ENCODE assay signal across 24 cellular contexts in the genomic region with DNA sequence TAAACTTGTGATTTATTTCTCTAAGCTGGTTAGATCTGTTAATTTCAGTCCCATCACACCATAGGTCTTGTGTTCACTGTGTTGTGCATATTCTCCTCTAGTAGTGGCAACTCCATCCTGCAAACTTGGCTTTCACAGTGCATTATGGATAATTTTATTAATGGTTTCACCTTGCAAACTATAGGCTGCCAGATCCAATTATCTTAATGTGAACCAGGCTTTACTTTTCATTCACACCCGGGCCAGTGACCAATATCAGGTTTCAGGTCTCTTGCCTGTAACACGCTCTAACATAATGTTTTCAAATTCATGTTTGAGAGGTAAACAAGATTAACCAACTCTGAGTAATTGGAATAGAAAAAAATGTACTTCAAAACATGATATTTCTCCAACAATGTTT.
"Had no signal": no experiment of that assay in that cellular context is flagged by ENCODE, and none has a peak within 500 bp of the region (broad histone marks: within the 10 kb centered on the region; RNA-seq: fewer than 3 reads in every experiment).

No MANE protein-coding gene starts in this region.

- H3K27ac Mint-ChIP-seq: natural killer cell; nephron; neural progenitor cell; progenitor cell of endocrine pancreas; stimulated activated effector memory CD8-positive, alpha-beta T cell treated with anti-CD3 and anti-CD28 coated beads, Interleukin-12 subunit alpha, Interleukin-12 subunit beta, amount 100 ng/mL, for 72 hours; stimulated activated naive B cell treated with anti-CD40 and anti-IgM and Interleukin-4, amounts not matched to agents 10 μg/mL and 1 μg/mL and 100 μg/mL, for 72 hours; stimulated activated naive CD8-positive, alpha-beta T cell treated with anti-CD3 and anti-CD28 coated beads, Interleukin-15, Interleukin-2, amounts not matched to agents 100 ng/mL and 50 ng/mL, for 24 hours had no signal

- H3K36me3 Mint-ChIP-seq: natural killer cell; neural progenitor cell; stimulated activated effector memory CD8-positive, alpha-beta T cell treated with anti-CD3 and anti-CD28 coated beads, Interleukin-12 subunit alpha, Interleukin-12 subunit beta, amount 100 ng/mL, for 72 hours; stimulated activated naive B cell treated with anti-CD40 and anti-IgM and Interleukin-4, amounts not matched to agents 10 μg/mL and 1 μg/mL and 100 μg/mL, for 72 hours had no signal

- H3K9me3 Mint-ChIP-seq: stimulated activated naive CD8-positive, alpha-beta T cell treated with anti-CD3 and anti-CD28 coated beads, Interleukin-15, Interleukin-2, amounts not matched to agents 100 ng/mL and 50 ng/mL, for 24 hours had no signal

- H3K27me3 Mint-ChIP-seq: progenitor cell of endocrine pancreas; stimulated activated naive B cell treated with anti-CD40 and anti-IgM and Interleukin-4, amounts not matched to agents 10 μg/mL and 1 μg/mL and 100 μg/mL, for 72 hours; stimulated activated naive CD8-positive, alpha-beta T cell treated with anti-CD3 and anti-CD28 coated beads, Interleukin-15, Interleukin-2, amounts not matched to agents 100 ng/mL and 50 ng/mL, for 24 hours had no signal

- ATAC-seq: natural killer cell; psoas muscle; right cardiac atrium; right lobe of liver; stimulated activated effector memory CD8-positive, alpha-beta T cell treated with anti-CD3 and anti-CD28 coated beads, Interleukin-12 subunit alpha, Interleukin-12 subunit beta, amount 100 ng/mL, for 72 hours; stimulated activated naive B cell treated with anti-CD40 and anti-IgM and Interleukin-4, amounts not matched to agents 10 μg/mL and 1 μg/mL and 100 μg/mL, for 72 hours had no signal

- H3K4me3 Mint-ChIP-seq: natural killer cell; nephron; neural progenitor cell; stimulated activated effector memory CD8-positive, alpha-beta T cell treated with anti-CD3 and anti-CD28 coated beads, Interleukin-12 subunit alpha, Interleukin-12 subunit beta, amount 100 ng/mL, for 72 hours; stimulated activated naive B cell treated with anti-CD40 and anti-IgM and Interleukin-4, amounts not matched to agents 10 μg/mL and 1 μg/mL and 100 μg/mL, for 72 hours; stimulated activated naive CD8-positive, alpha-beta T cell treated with anti-CD3 and anti-CD28 coated beads, Interleukin-15, Interleukin-2, amounts not matched to agents 100 ng/mL and 50 ng/mL, for 24 hours had no signal

- DNase-seq: natural killer cell; occipital lobe; ovary; posterior cingulate gyrus; psoas muscle; right cardiac atrium; right lobe of liver; sigmoid colon; small intestine; stimulated activated CD4-positive, alpha-beta T cell treated with anti-CD3 and anti-CD28 coated beads, Interleukin-15, amount 100 ng/mL, for 24 hours; stimulated activated CD4-positive, alpha-beta T cell treated with anti-CD3 and anti-CD28 coated beads, Interleukin-2, amount 100 ng/mL, for 24 hours; stimulated activated CD4-positive, alpha-beta T cell treated with anti-CD3 and anti-CD28 coated beads, Interleukin-2, amount 100 ng/mL, for 48 hours; stimulated activated CD4-positive, alpha-beta T cell treated with anti-CD3 and anti-CD28 coated beads, Interleukin-4, amount 100 ng/mL, for 24 hours; stimulated activated naive B cell treated with anti-CD40 and anti-IgM and Interleukin-4, amounts not matched to agents 10 μg/mL and 1 μg/mL and 100 μg/mL, for 72 hours; stimulated activated naive CD4-positive, alpha-beta T cell treated with Interleukin-2 at 50 U/mL for 16 hours; stomach; thyroid gland; trophoblast cell; upper lobe of left lung had no signal

- H3K4me1 Mint-ChIP-seq: natural killer cell; nephron; neural progenitor cell; stimulated activated effector memory CD8-positive, alpha-beta T cell treated with anti-CD3 and anti-CD28 coated beads, Interleukin-12 subunit alpha, Interleukin-12 subunit beta, amount 100 ng/mL, for 72 hours; stimulated activated naive B cell treated with anti-CD40 and anti-IgM and Interleukin-4, amounts not matched to agents 10 μg/mL and 1 μg/mL and 100 μg/mL, for 72 hours had no signal
